ENCODE assay signal across 9 cellular contexts in genomic region chr9:15403155-15403554, GRCh38. TPM values are rescaled to one million over a fixed set of nuclear protein-coding genes. Genes with fewer than 3 reads are reported as not detected.
DNase-seq lines count a peak whose midpoint lies in the region; ATAC-seq and TF ChIP-seq lines count a peak whose summit lies in the region.
"Had no signal": no experiment of that assay in that cellular context is flagged by ENCODE, and none has a peak within 500 bp of the region (broad histone marks: within the 10 kb centered on the region; RNA-seq: fewer than 3 reads in every experiment).

No MANE protein-coding gene starts in this region.

- H3K4me3 ChIP-seq in Peyer's patch = no peak overlapping the region

- no peaks in the 10 kb centered on the region for H3K36me3 ChIP-seq in Peyer's patch

- no peaks in the 10 kb centered on the region for H3K4me1 ChIP-seq in Peyer's patch

- ATAC-seq in GM21723 (IDR thresholded peaks at IDR 0.05; ENCODE audit: unreplicated experiment) = peak; percentile 59
- no peak for ATAC-seq in esophagus mucosa

- no peak for DNase-seq in Peyer's patch
- DNase-seq in iPS DF 19.7 (ENCODE audit: low read depth, low spot score) = peak; percentile 73
- no peak for DNase-seq in AG20443 (ENCODE audit: low spot score)
- no peak for DNase-seq in Ammon's horn (ENCODE audit: low spot score)
- DNase-seq in AG08396 (ENCODE audit: low spot score) = no peak
- DNase-seq: NCI-H1105 had no signal

- TF ChIP-seq POLR2A in Peyer's patch (IDR thresholded peaks at IDR 0.05) = no peak

- TF ChIP-seq CTCF in C4-2B (conservative IDR thresholded peaks at IDR 0.05) = peak; percentile 61
- TF ChIP-seq CTCF in Peyer's patch (IDR thresholded peaks at IDR 0.05) = peak in 4 of 6 experiments; percentile 19 to 54 (median 50)

- no peaks in the 10 kb centered on the region for H3K27me3 ChIP-seq in Peyer's patch

- H3K9me3 ChIP-seq in Peyer's patch = no peaks in the 10 kb centered on the region

- H3K27ac ChIP-seq in C4-2B (no peak overlapping the region), Peyer's patch (no peak overlapping the region)

RNA-seq across cellular contexts. Expression of gene SNAPC3, which starts 19.5 kb away (rescaled TPM):
- 10 to 100 TPM; 42.9 to 72.2 (median 61.3) TPM for total RNA-seq in Peyer's patch
- total RNA-seq in esophagus mucosa = 18.4 TPM
